1 cellular context compared by ENCODE assay signal in the genomic region with DNA sequence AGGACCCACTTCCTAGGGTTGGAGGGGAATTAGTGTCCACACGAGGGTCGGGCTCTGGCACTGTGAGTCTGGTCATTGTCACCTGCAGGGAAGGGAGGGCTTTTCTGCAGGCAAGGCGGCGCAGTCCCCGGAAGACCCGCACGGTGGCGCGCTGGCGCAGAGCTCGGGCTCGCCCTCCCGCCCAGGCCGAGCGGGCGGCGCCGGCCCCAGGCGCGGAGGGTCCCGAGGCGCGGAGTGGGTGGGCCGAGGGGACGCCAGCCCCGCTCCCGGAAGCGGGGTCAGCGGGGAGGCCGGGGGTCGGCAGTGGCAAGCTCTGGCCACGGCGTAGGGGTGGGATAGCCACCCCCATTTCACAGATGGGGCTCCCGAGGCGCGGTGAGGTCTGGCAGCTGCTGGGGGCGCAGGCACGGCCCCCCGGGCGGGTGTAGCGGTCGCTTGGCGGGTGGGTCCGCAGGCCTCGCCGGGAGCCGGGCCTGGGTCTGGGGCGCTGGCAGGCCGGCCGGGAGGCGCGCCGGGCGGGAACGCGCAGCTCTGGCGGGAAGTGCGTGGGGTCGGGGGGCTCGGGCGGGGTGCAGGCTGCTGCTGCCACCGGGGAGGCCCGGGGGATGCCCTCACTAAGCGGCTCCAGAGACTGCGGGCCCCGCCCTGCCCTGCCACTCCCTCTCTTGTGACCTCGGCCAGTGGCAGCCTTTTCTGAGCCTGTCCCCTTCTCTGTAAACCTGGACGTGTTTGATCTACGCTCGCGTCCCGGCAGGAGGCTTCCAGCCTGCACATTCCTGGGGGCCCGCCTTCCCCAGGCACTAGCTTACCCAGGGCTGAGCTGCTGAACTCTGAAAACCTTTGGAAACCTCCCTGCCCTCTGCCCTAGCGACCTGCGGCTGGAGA.
TF ChIP-seq lines count a peak whose summit lies in the region.

No MANE protein-coding gene starts in this region.

TF ChIP-seq in HEK293, 187 proteins besides CTCF, POLR2A, EP300 and RAD21 (continued from another document and continues in another):
- TF ChIP-seq ZNF398 (tag by site-specific recombination; IDR thresholded peaks at IDR 0.05) (no peak), GFI1B (tag by site-specific recombination; IDR thresholded peaks at IDR 0.05) (no peak), ZNF211 (tag by site-specific recombination; IDR thresholded peaks at IDR 0.05; ENCODE audit: low read depth) (no peak), ZNF202 (tag by site-specific recombination; IDR thresholded peaks at IDR 0.05; ENCODE audit: borderline replicate concordance) (no peak), KLF17 (tag by site-specific recombination; IDR thresholded peaks at IDR 0.05) (no peak), PATZ1 (tag by site-specific recombination; IDR thresholded peaks at IDR 0.05) (peak; percentile 69), ZNF214 (tag by site-specific recombination; IDR thresholded peaks at IDR 0.05; ENCODE audit: borderline replicate concordance) (no peak), ZXDB (tag by site-specific recombination; IDR thresholded peaks at IDR 0.05) (no peak), GLIS2 (tag by site-specific recombination; IDR thresholded peaks at IDR 0.05) (peak; percentile 88), ZBTB21 (tag by site-specific recombination; IDR thresholded peaks at IDR 0.05) (no peak), ZBTB1 (tag by site-specific recombination; IDR thresholded peaks at IDR 0.05) (no peak), ZBTB20 (tag by site-specific recombination; IDR thresholded peaks at IDR 0.05) (peak; percentile 55), ZNF777 (tag by site-specific recombination; IDR thresholded peaks at IDR 0.05; ENCODE audit: borderline replicate concordance) (0 out of 2 replicates have a peak, but pooled peaks have one; percentile 54), ZNF23 (tag by site-specific recombination; IDR thresholded peaks at IDR 0.05; ENCODE audit: borderline replicate concordance) (no peak), GLI2 (tag by site-specific recombination; IDR thresholded peaks at IDR 0.05; ENCODE audit: borderline replicate concordance, low read depth) (no peak), ZIC2 (tag by site-specific recombination; IDR thresholded peaks at IDR 0.05) (peak; percentile 56; the same call in 1 of the 2 replicates), ZNF610 (tag by site-specific recombination; IDR thresholded peaks at IDR 0.05; ENCODE audit: borderline replicate concordance) (no peak), ZNF654 (tag by site-specific recombination; IDR thresholded peaks at IDR 0.05; ENCODE audit: low read depth) (peak; percentile 28; the same call in 1 of the 2 replicates), FEZF1 (tag by site-specific recombination; IDR thresholded peaks at IDR 0.05) (no peak), ZNF426 (tag by site-specific recombination; IDR thresholded peaks at IDR 0.05) (no peak), ZNF501 (tag by site-specific recombination; IDR thresholded peaks at IDR 0.05) (no peak), ZNF707 (tag by site-specific recombination; IDR thresholded peaks at IDR 0.05) (no peak), OVOL3 (tag by site-specific recombination; IDR thresholded peaks at IDR 0.05) (no peak), ZNF529 (tag by site-specific recombination; IDR thresholded peaks at IDR 0.05; ENCODE audit: insufficient replicate concordance) (no peak), ZBTB26 (tag by site-specific recombination; optimal IDR thresholded peaks at IDR 0.05) (peak; percentile 50), ZNF423 (tag by site-specific recombination; IDR thresholded peaks at IDR 0.05) (no peak), ZNF658 (tag by site-specific recombination; IDR thresholded peaks at IDR 0.05) (no peak), ZNF146 (tag by site-specific recombination; IDR thresholded peaks at IDR 0.05) (no peak), ZNF404 (tag by site-specific recombination; IDR thresholded peaks at IDR 0.05) (no peak), ZNF561 (tag by site-specific recombination; IDR thresholded peaks at IDR 0.05; ENCODE audit: borderline replicate concordance) (peak; percentile 84; the same call in 1 of the 2 replicates), ZSCAN16 (tag by site-specific recombination; IDR thresholded peaks at IDR 0.05) (no peak), IKZF3 (tag by site-specific recombination; IDR thresholded peaks at IDR 0.05) (0 out of 2 replicates have a peak, but pooled peaks have one; percentile 12), HIC1 (tag by site-specific recombination; IDR thresholded peaks at IDR 0.05) (no peak)
- TF ChIP-seq, protein P1, sequence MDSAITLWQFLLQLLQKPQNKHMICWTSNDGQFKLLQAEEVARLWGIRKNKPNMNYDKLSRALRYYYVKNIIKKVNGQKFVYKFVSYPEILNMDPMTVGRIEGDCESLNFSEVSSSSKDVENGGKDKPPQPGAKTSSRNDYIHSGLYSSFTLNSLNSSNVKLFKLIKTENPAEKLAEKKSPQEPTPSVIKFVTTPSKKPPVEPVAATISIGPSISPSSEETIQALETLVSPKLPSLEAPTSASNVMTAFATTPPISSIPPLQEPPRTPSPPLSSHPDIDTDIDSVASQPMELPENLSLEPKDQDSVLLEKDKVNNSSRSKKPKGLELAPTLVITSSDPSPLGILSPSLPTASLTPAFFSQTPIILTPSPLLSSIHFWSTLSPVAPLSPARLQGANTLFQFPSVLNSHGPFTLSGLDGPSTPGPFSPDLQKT (IDR thresholded peaks at IDR 0.05; ENCODE audit: borderline replicate concordance, low read depth, low read length): no peak
- TF ChIP-seq, protein P2, sequence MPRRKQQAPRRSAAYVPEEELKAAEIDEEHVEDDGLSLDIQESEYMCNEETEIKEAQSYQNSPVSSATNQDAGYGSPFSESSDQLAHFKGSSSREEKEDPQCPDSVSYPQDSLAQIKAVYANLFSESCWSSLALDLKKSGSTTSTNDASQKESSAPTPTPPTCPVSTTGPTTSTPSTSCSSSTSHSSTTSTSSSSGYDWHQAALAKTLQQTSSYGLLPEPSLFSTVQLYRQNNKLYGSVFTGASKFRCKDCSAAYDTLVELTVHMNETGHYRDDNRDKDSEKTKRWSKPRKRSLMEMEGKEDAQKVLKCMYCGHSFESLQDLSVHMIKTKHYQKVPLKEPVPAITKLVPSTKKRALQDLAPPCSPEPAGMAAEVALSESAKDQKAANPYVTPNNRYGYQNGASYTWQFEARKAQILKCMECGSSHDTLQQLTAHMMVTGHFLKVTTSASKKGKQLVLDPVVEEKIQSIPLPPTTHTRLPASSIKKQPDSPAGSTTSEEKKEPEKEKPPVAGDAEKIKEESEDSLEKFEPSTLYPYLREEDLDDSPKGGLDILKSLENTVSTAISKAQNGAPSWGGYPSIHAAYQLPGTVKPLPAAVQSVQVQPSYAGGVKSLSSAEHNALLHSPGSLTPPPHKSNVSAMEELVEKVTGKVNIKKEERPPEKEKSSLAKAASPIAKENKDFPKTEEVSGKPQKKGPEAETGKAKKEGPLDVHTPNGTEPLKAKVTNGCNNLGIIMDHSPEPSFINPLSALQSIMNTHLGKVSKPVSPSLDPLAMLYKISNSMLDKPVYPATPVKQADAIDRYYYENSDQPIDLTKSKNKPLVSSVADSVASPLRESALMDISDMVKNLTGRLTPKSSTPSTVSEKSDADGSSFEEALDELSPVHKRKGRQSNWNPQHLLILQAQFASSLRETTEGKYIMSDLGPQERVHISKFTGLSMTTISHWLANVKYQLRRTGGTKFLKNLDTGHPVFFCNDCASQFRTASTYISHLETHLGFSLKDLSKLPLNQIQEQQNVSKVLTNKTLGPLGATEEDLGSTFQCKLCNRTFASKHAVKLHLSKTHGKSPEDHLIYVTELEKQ (tag by site-specific recombination; IDR thresholded peaks at IDR 0.05; ENCODE audit: borderline replicate concordance): no peak
- TF ChIP-seq, protein P3, sequence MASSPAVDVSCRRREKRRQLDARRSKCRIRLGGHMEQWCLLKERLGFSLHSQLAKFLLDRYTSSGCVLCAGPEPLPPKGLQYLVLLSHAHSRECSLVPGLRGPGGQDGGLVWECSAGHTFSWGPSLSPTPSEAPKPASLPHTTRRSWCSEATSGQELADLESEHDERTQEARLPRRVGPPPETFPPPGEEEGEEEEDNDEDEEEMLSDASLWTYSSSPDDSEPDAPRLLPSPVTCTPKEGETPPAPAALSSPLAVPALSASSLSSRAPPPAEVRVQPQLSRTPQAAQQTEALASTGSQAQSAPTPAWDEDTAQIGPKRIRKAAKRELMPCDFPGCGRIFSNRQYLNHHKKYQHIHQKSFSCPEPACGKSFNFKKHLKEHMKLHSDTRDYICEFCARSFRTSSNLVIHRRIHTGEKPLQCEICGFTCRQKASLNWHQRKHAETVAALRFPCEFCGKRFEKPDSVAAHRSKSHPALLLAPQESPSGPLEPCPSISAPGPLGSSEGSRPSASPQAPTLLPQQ (tag by site-specific recombination; IDR thresholded peaks at IDR 0.05): peak; percentile 35; the same call in 1 of the 2 replicates
- TF ChIP-seq, protein P4, sequence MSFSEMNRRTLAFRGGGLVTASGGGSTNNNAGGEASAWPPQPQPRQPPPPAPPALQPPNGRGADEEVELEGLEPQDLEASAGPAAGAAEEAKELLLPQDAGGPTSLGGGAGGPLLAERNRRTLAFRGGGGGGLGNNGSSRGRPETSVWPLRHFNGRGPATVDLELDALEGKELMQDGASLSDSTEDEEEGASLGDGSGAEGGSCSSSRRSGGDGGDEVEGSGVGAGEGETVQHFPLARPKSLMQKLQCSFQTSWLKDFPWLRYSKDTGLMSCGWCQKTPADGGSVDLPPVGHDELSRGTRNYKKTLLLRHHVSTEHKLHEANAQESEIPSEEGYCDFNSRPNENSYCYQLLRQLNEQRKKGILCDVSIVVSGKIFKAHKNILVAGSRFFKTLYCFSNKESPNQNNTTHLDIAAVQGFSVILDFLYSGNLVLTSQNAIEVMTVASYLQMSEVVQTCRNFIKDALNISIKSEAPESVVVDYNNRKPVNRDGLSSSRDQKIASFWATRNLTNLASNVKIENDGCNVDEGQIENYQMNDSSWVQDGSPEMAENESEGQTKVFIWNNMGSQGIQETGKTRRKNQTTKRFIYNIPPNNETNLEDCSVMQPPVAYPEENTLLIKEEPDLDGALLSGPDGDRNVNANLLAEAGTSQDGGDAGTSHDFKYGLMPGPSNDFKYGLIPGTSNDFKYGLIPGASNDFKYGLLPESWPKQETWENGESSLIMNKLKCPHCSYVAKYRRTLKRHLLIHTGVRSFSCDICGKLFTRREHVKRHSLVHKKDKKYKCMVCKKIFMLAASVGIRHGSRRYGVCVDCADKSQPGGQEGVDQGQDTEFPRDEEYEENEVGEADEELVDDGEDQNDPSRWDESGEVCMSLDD (tag by site-specific recombination; IDR thresholded peaks at IDR 0.05): no peak
